15 cellular contexts compared by ENCODE assay signal in genomic region chr19:38143847-38144246, GRCh38.
DNase-seq lines count a peak whose midpoint lies in the region; ATAC-seq and TF ChIP-seq lines count a peak whose summit lies in the region.
"Had no signal": no experiment of that assay in that cellular context is flagged by ENCODE, and none has a peak within 500 bp of the region (broad histone marks: within the 10 kb centered on the region; RNA-seq: fewer than 3 reads in every experiment).

No MANE protein-coding gene starts in this region.

- H3K36me3 ChIP-seq in RWPE2 (ENCODE audit: low read depth): peaks cover 59% of the 10 kb centered on the region

- DNase-seq in AG04449 (ENCODE audit: low read depth, low spot score) (no peak), GM12865 (ENCODE audit: low read depth) (no peak), RWPE2 (ENCODE audit: low spot score) (no peak), fibroblast of villous mesenchyme (ENCODE audit: low read depth) (no peak), AG20443 (ENCODE audit: low spot score) (no peak), DMS153 (lab: John Stamatoyannopoulos, UW) (no peak)
- DNase-seq in activated naive CD4-positive, alpha-beta T cell treated with anti-CD3 and anti-CD28 coated beads, Interleukin-2, amount 50 U/mL, for 16 hours: no peak
- DNase-seq in activated CD4-positive, alpha-beta T cell treated with anti-CD3 and anti-CD28 coated beads, Interleukin-2, amount 50 U/mL, for 1 hour: no peak
- DNase-seq: activated CD4-positive, alpha-beta T cell treated with anti-CD3 and anti-CD28 coated beads, Interleukin-2, amount 10 ng/mL, durations not matched to agents 7 days and 5 days; body of pancreas; GDM1; NCI-H1105; NCI-H526 had no signal

- H3K4me1 ChIP-seq in RWPE2 (ENCODE audit: insufficient read depth, poor library complexity, severe bottlenecking): no peaks in the 10 kb centered on the region
- H3K4me1 ChIP-seq: body of pancreas had no signal

- H3K4me3 ChIP-seq in AG04449 (ENCODE audit: low read depth, low read length) (no peak overlapping the region), GM12865 (ENCODE audit: low read depth, low read length) (no peak overlapping the region), RWPE2 (ENCODE audit: severe bottlenecking) (no peak overlapping the region), fibroblast of villous mesenchyme (ENCODE audit: low read depth, low read length) (no peak overlapping the region)
- H3K4me3 ChIP-seq: BLaER1 treated with 17β-estradiol and CSF1 and Interleukin-3, amounts not matched to agents 10 nM and 100 nM; body of pancreas had no signal

- no peak for ATAC-seq in RWPE2 (ENCODE audit: low read depth)
- ATAC-seq: activated T-helper 17 cell treated with anti-CD3 and anti-CD28 coated beads, Interleukin-2, amount 50 U/mL, for 72 hours; body of pancreas had no signal

- CTCF ChIA-PET in AG04449 (lab: Yijun Ruan, JAX): interaction anchor here (0.7 to 9.5 kb wide), 8 partner anchors 11 to 249 kb away, joined by 3 to 72 read pairs (median 4); partner anchors contain the start of genes SIPA1L3 and WDR87

- no peak overlapping the region for H3K27ac ChIP-seq in RWPE2 (ENCODE audit: poor library complexity, severe bottlenecking)
- H3K27ac ChIP-seq: BLaER1 treated with 17β-estradiol and CSF1 and Interleukin-3, amounts not matched to agents 10 nM and 100 nM; body of pancreas had no signal

- POLR2A ChIA-PET in AG04449 (lab: Yijun Ruan, JAX): interaction anchor here (0.7 kb wide), 1 partner anchor 141 kb away, joined by 3 read pairs; no protein-coding TSS in a partner anchor

- H3K9me3 ChIP-seq in RWPE2 (ENCODE audit: severe bottlenecking): no peaks in the 10 kb centered on the region
- H3K9me3 ChIP-seq: BLaER1 treated with 17β-estradiol and CSF1 and Interleukin-3, amounts not matched to agents 10 nM and 100 nM; body of pancreas had no signal

- peak; percentile 10 for TF ChIP-seq CTCF in AG04449 (IDR thresholded peaks at IDR 0.05; ENCODE audit: insufficient read depth, low read length, missing control alignments)
- TF ChIP-seq CTCF in GM12865 (IDR thresholded peaks at IDR 0.05; ENCODE audit: insufficient read depth, low read depth, low read length, missing control alignments): peak; percentile 7
- peak; percentile 15 for TF ChIP-seq CTCF in RWPE2 (IDR thresholded peaks at IDR 0.05; ENCODE audit: poor library complexity, severe bottlenecking)
- peak; percentile 11 for TF ChIP-seq CTCF in fibroblast of villous mesenchyme (IDR thresholded peaks at IDR 0.05; ENCODE audit: insufficient read depth, low read depth, low read length)

- H3K27me3 ChIP-seq in RWPE2 (ENCODE audit: insufficient read depth, poor library complexity, severe bottlenecking): no peaks in the 10 kb centered on the region
- H3K27me3 ChIP-seq: BLaER1 treated with 17β-estradiol and CSF1 and Interleukin-3, amounts not matched to agents 10 nM and 100 nM; body of pancreas had no signal
